Comparison of ENCODE assay signal across 1 cellular context in genomic region chr5:72848474-72849428, GRCh38.
TF ChIP-seq lines count a peak whose summit lies in the region.

No MANE protein-coding gene starts in this region.

TF ChIP-seq in GM23338, 12 proteins besides CTCF, POLR2A, EP300 and RAD21:
- TF ChIP-seq ZNF462 (CRISPR knock-in tag; IDR thresholded peaks at IDR 0.05), result no peak
- TF ChIP-seq ZNF114 (CRISPR knock-in tag; IDR thresholded peaks at IDR 0.05), result no peak
- TF ChIP-seq JUNB (IDR thresholded peaks at IDR 0.05; ENCODE audit: unreplicated experiment), result no peak
- TF ChIP-seq ETS1 (IDR thresholded peaks at IDR 0.05), result no peak
- no peak for TF ChIP-seq EZH2 (IDR thresholded peaks at IDR 0.05; ENCODE audit: low read depth, unreplicated experiment)
- TF ChIP-seq EZH2phosphoT487 (IDR thresholded peaks at IDR 0.05; ENCODE audit: unreplicated experiment), result no peak
- TF ChIP-seq CREB1 (CRISPR knock-in tag; IDR thresholded peaks at IDR 0.05; ENCODE audit: low read depth), result no peak
- no peak for TF ChIP-seq POLR2AphosphoS5 (IDR thresholded peaks at IDR 0.05; ENCODE audit: low read depth)
- TF ChIP-seq NANOG (IDR thresholded peaks at IDR 0.05; ENCODE audit: borderline replicate concordance), result no peak
- no peak for TF ChIP-seq STAT1 (IDR thresholded peaks at IDR 0.05; ENCODE audit: unreplicated experiment)
- TF ChIP-seq, protein P1, sequence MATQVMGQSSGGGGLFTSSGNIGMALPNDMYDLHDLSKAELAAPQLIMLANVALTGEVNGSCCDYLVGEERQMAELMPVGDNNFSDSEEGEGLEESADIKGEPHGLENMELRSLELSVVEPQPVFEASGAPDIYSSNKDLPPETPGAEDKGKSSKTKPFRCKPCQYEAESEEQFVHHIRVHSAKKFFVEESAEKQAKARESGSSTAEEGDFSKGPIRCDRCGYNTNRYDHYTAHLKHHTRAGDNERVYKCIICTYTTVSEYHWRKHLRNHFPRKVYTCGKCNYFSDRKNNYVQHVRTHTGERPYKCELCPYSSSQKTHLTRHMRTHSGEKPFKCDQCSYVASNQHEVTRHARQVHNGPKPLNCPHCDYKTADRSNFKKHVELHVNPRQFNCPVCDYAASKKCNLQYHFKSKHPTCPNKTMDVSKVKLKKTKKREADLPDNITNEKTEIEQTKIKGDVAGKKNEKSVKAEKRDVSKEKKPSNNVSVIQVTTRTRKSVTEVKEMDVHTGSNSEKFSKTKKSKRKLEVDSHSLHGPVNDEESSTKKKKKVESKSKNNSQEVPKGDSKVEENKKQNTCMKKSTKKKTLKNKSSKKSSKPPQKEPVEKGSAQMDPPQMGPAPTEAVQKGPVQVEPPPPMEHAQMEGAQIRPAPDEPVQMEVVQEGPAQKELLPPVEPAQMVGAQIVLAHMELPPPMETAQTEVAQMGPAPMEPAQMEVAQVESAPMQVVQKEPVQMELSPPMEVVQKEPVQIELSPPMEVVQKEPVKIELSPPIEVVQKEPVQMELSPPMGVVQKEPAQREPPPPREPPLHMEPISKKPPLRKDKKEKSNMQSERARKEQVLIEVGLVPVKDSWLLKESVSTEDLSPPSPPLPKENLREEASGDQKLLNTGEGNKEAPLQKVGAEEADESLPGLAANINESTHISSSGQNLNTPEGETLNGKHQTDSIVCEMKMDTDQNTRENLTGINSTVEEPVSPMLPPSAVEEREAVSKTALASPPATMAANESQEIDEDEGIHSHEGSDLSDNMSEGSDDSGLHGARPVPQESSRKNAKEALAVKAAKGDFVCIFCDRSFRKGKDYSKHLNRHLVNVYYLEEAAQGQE (IDR thresholded peaks at IDR 0.05; ENCODE audit: unreplicated experiment), result no peak
- TF ChIP-seq ZNF331 (CRISPR knock-in tag; IDR thresholded peaks at IDR 0.05; ENCODE audit: low read depth), result no peak
